18 cellular contexts compared by ENCODE assay signal in the genomic region with DNA sequence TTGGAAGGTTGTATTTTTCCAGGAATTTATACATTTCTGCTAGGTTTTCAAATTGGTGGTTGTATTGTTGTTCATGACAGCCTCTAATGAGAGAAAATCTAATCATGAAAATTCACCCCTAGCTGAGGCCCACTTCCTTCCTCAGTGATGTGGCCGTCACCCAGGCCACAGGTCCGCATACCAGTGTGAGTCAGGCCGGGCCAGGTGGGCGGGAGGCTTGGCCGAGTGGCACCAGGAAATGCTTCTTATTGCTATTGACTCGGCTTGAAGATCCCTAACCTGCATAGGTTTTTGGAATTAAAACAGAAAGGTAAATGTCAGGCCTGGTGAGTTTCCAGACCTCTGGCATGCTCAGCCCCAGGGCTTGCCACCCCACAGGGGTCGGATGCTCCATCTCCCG.
DNase-seq lines count a peak whose midpoint lies in the region; ATAC-seq and TF ChIP-seq lines count a peak whose summit lies in the region.
"Had no signal": no experiment of that assay in that cellular context is flagged by ENCODE, and none has a peak within 500 bp of the region (broad histone marks: within the 10 kb centered on the region; RNA-seq: fewer than 3 reads in every experiment).

No MANE protein-coding gene starts in this region.

- H3K27me3 ChIP-seq in GM23338 (ENCODE audit: insufficient read depth) = no peaks in the 10 kb centered on the region
- H3K27me3 ChIP-seq: BLaER1, SJSA1 had no signal

- peaks cover 28% of the 10 kb centered on the region for H3K9me3 Mint-ChIP-seq in stimulated activated effector memory CD8-positive, alpha-beta T cell treated with anti-CD3 and anti-CD28 coated beads, Interleukin-12 subunit alpha, Interleukin-12 subunit beta, amount 100 ng/mL, for 72 hours
- peaks cover 27% of the 10 kb centered on the region for H3K9me3 Mint-ChIP-seq in activated T-cell treated with anti-CD3 and anti-CD28 coated beads, Interleukin-2, amount 50 U/mL, for 24 hours
- H3K9me3 Mint-ChIP-seq in GM23338 = peaks cover 43% of the 10 kb centered on the region

- no peaks in the 10 kb centered on the region for H3F3A ChIP-seq in GM23338 (replicated peaks; ENCODE audit: low read depth)

- H3K79me2 ChIP-seq in GM23338 (replicated peaks; ENCODE audit: insufficient read depth) = no peaks in the 10 kb centered on the region

- no peaks in the 10 kb centered on the region for H4K20me1 ChIP-seq in GM23338 (replicated peaks; ENCODE audit: insufficient read depth)
- H4K20me1 ChIP-seq: BLaER1 had no signal

- no peaks in the 10 kb centered on the region for H3K27me3 Mint-ChIP-seq in activated T-cell treated with anti-CD3 and anti-CD28 coated beads, Interleukin-2, amount 50 U/mL, for 24 hours
- H3K27me3 Mint-ChIP-seq in GM23338 (ENCODE audit: insufficient read depth, low read depth, poor library complexity) = peaks cover 8% of the 10 kb centered on the region
- H3K27me3 Mint-ChIP-seq: CD4-positive, alpha-beta memory T cell had no signal

- peak; percentile 11 for DNase-seq in activated CD4-positive, alpha-beta T cell treated with anti-CD3 and anti-CD28 coated beads for 48 hours
- DNase-seq in activated CD4-positive, alpha-beta T cell treated with anti-CD3 and anti-CD28 coated beads for 4 hours = no peak
- peak; percentile 49 for DNase-seq in HT1080 (ENCODE audit: low read depth)
- DNase-seq in dermis blood vessel endothelial cell = peak; percentile 54
- DNase-seq in stimulated activated effector memory CD8-positive, alpha-beta T cell treated with anti-CD3 and anti-CD28 coated beads, Interleukin-12 subunit alpha, Interleukin-12 subunit beta, amount 100 ng/mL, for 72 hours (ENCODE audit: low spot score in 2 of 2) = no peak
- no peak for DNase-seq in activated T-cell treated with anti-CD3 and anti-CD28 coated beads, Interleukin-2, amount 50 U/mL, for 24 hours
- DNase-seq in GM23338 (ENCODE audit: low spot score) = no peak
- no peak for DNase-seq in NCI-H2029 (lab: John Stamatoyannopoulos, UW)
- DNase-seq: CD4-positive, alpha-beta memory T cell; DMS79 treated with DMSO at 0.1 percent for 48 hours; GOT3; KG1; NCI-H1417 treated with DMSO at 0.1 percent for 48 hours; NCI-H1930; NCI-H345; NCI-H526 had no signal

- peaks cover 9% of the 10 kb centered on the region for H3K4me1 Mint-ChIP-seq in stimulated activated effector memory CD8-positive, alpha-beta T cell treated with anti-CD3 and anti-CD28 coated beads, Interleukin-12 subunit alpha, Interleukin-12 subunit beta, amount 100 ng/mL, for 72 hours
- H3K4me1 Mint-ChIP-seq in activated T-cell treated with anti-CD3 and anti-CD28 coated beads, Interleukin-2, amount 50 U/mL, for 24 hours (ENCODE audit: low read depth) = no peaks in the 10 kb centered on the region
- peaks cover 9% of the 10 kb centered on the region; the same call in 2 of the 3 replicates for H3K4me1 Mint-ChIP-seq in GM23338
- H3K4me1 Mint-ChIP-seq: CD4-positive, alpha-beta memory T cell had no signal

- no peak overlapping the region for H3K4me3 ChIP-seq in GM23338
- H3K4me3 ChIP-seq: BLaER1, SJSA1 had no signal

- H3K36me3 Mint-ChIP-seq in stimulated activated effector memory CD8-positive, alpha-beta T cell treated with anti-CD3 and anti-CD28 coated beads, Interleukin-12 subunit alpha, Interleukin-12 subunit beta, amount 100 ng/mL, for 72 hours = no peaks in the 10 kb centered on the region
- no peaks in the 10 kb centered on the region for H3K36me3 Mint-ChIP-seq in activated T-cell treated with anti-CD3 and anti-CD28 coated beads, Interleukin-2, amount 50 U/mL, for 24 hours (ENCODE audit: low read depth)
- peaks cover 6% of the 10 kb centered on the region; the same call in 2 of the 3 replicates for H3K36me3 Mint-ChIP-seq in GM23338 (ENCODE audit: low read depth)

- H3K36me3 ChIP-seq in GM23338 (ENCODE audit: insufficient read depth) = no peaks in the 10 kb centered on the region
- H3K36me3 ChIP-seq: BLaER1, SJSA1 had no signal

- no peak overlapping the region for H2AFZ ChIP-seq in GM23338

- peak overlapping the region; percentile 65 for H3K27ac Mint-ChIP-seq in stimulated activated effector memory CD8-positive, alpha-beta T cell treated with anti-CD3 and anti-CD28 coated beads, Interleukin-12 subunit alpha, Interleukin-12 subunit beta, amount 100 ng/mL, for 72 hours
- no peak overlapping the region for H3K27ac Mint-ChIP-seq in activated T-cell treated with anti-CD3 and anti-CD28 coated beads, Interleukin-2, amount 50 U/mL, for 24 hours
- no peak overlapping the region for H3K27ac Mint-ChIP-seq in GM23338
- H3K27ac Mint-ChIP-seq: CD4-positive, alpha-beta memory T cell had no signal

- H3K4me3 Mint-ChIP-seq in stimulated activated effector memory CD8-positive, alpha-beta T cell treated with anti-CD3 and anti-CD28 coated beads, Interleukin-12 subunit alpha, Interleukin-12 subunit beta, amount 100 ng/mL, for 72 hours = no peak overlapping the region
- H3K4me3 Mint-ChIP-seq in activated T-cell treated with anti-CD3 and anti-CD28 coated beads, Interleukin-2, amount 50 U/mL, for 24 hours = no peak overlapping the region
- H3K4me3 Mint-ChIP-seq in GM23338 = no peak overlapping the region
- H3K4me3 Mint-ChIP-seq: CD4-positive, alpha-beta memory T cell had no signal

- peak; percentile 58 for ATAC-seq in stimulated activated effector memory CD8-positive, alpha-beta T cell treated with anti-CD3 and anti-CD28 coated beads, Interleukin-12 subunit alpha, Interleukin-12 subunit beta, amount 100 ng/mL, for 72 hours
- no peak for ATAC-seq in GM23338

- no peak for TF ChIP-seq CTCF in GM23338 (conservative IDR thresholded peaks at IDR 0.05; ENCODE audit: low read depth in 2 of 2)

- no peak overlapping the region for H3K4me2 ChIP-seq in GM23338
- H3K4me2 ChIP-seq: BLaER1 had no signal

- peaks cover 3% of the 10 kb centered on the region for H3K9me2 ChIP-seq in GM23338 (ENCODE audit: insufficient read depth)

- H3K27ac ChIP-seq in GM23338 (ENCODE audit: low read depth) = no peak overlapping the region
- H3K27ac ChIP-seq: BLaER1, SJSA1 had no signal

- 0 out of 2 replicates have a peak, but pooled peaks cover 5% of the 10 kb centered on the region for H3K4me1 ChIP-seq in GM23338 (ENCODE audit: insufficient read depth)
- H3K4me1 ChIP-seq: BLaER1, SJSA1 had no signal

TF ChIP-seq in GM23338, 12 proteins besides CTCF, POLR2A, EP300 and RAD21 (continues in another document):
- TF ChIP-seq STAT1 (IDR thresholded peaks at IDR 0.05; ENCODE audit: unreplicated experiment) (no peak), ZNF331 (CRISPR knock-in tag; IDR thresholded peaks at IDR 0.05; ENCODE audit: low read depth) (no peak), ZNF114 (CRISPR knock-in tag; IDR thresholded peaks at IDR 0.05) (no peak), CREB1 (CRISPR knock-in tag; IDR thresholded peaks at IDR 0.05; ENCODE audit: low read depth) (no peak)
- TF ChIP-seq, protein P1, sequence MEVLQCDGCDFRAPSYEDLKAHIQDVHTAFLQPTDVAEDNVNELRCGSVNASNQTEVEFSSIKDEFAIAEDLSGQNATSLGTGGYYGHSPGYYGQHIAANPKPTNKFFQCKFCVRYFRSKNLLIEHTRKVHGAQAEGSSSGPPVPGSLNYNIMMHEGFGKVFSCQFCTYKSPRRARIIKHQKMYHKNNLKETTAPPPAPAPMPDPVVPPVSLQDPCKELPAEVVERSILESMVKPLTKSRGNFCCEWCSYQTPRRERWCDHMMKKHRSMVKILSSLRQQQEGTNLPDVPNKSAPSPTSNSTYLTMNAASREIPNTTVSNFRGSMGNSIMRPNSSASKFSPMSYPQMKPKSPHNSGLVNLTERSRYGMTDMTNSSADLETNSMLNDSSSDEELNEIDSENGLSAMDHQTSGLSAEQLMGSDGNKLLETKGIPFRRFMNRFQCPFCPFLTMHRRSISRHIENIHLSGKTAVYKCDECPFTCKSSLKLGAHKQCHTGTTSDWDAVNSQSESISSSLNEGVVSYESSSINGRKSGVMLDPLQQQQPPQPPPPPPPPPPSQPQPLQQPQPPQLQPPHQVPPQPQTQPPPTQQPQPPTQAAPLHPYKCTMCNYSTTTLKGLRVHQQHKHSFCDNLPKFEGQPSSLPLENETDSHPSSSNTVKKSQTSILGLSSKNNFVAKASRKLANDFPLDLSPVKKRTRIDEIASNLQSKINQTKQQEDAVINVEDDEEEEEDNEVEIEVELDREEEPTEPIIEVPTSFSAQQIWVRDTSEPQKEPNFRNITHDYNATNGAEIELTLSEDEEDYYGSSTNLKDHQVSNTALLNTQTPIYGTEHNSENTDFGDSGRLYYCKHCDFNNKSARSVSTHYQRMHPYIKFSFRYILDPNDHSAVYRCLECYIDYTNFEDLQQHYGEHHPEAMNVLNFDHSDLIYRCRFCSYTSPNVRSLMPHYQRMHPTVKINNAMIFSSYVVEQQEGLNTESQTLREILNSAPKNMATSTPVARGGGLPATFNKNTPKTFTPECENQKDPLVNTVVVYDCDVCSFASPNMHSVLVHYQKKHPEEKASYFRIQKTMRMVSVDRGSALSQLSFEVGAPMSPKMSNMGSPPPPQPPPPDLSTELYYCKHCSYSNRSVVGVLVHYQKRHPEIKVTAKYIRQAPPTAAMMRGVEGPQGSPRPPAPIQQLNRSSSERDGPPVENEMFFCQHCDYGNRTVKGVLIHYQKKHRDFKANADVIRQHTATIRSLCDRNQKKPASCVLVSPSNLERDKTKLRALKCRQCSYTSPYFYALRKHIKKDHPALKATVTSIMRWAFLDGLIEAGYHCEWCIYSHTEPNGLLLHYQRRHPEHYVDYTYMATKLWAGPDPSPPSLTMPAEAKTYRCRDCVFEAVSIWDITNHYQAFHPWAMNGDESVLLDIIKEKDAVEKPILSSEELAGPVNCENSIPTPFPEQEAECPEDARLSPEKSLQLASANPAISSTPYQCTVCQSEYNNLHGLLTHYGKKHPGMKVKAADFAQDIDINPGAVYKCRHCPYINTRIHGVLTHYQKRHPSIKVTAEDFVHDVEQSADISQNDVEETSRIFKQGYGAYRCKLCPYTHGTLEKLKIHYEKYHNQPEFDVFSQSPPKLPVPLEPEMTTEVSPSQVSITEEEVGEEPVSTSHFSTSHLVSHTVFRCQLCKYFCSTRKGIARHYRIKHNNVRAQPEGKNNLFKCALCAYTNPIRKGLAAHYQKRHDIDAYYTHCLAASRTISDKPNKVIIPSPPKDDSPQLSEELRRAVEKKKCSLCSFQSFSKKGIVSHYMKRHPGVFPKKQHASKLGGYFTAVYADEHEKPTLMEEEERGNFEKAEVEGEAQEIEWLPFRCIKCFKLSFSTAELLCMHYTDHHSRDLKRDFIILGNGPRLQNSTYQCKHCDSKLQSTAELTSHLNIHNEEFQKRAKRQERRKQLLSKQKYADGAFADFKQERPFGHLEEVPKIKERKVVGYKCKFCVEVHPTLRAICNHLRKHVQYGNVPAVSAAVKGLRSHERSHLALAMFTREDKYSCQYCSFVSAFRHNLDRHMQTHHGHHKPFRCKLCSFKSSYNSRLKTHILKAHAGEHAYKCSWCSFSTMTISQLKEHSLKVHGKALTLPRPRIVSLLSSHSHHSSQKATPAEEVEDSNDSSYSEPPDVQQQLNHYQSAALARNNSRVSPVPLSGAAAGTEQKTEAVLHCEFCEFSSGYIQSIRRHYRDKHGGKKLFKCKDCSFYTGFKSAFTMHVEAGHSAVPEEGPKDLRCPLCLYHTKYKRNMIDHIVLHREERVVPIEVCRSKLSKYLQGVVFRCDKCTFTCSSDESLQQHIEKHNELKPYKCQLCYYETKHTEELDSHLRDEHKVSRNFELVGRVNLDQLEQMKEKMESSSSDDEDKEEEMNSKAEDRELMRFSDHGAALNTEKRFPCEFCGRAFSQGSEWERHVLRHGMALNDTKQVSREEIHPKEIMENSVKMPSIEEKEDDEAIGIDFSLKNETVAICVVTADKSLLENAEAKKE (CRISPR knock-in tag; IDR thresholded peaks at IDR 0.05) = no peak

Comparison
In these comparisons a context has a peak if more than half of its experiments do, and no peak if none do; other contexts are left out.
1. DNase-seq: peak in activated CD4-positive, alpha-beta T cell treated with anti-CD3 and anti-CD28 coated beads for 48 hours (single experiment), HT1080 (single experiment) and dermis blood vessel endothelial cell (single experiment); none in activated CD4-positive, alpha-beta T cell treated with anti-CD3 and anti-CD28 coated beads for 4 hours (0 of 2), stimulated activated effector memory CD8-positive, alpha-beta T cell treated with anti-CD3 and anti-CD28 coated beads, Interleukin-12 subunit alpha, Interleukin-12 subunit beta, amount 100 ng/mL, for 72 hours (0 of 2), activated T-cell treated with anti-CD3 and anti-CD28 coated beads, Interleukin-2, amount 50 U/mL, for 24 hours (single experiment), GM23338 (single experiment) and NCI-H2029 (single experiment).